9 cellular contexts compared by ENCODE assay signal in genomic region chr1:26900815-26901511, GRCh38. TPM values are rescaled to one million over a fixed set of nuclear protein-coding genes. Genes with fewer than 3 reads are reported as not detected.
DNase-seq lines count a peak whose midpoint lies in the region; ATAC-seq and TF ChIP-seq lines count a peak whose summit lies in the region.
"Had no signal": no experiment of that assay in that cellular context is flagged by ENCODE, and none has a peak within 500 bp of the region (broad histone marks: within the 10 kb centered on the region; RNA-seq: fewer than 3 reads in every experiment).

No MANE protein-coding gene starts in this region.

- TF ChIP-seq EP300 in ovary (IDR thresholded peaks at IDR 0.05): no peak

- no peaks in the 10 kb centered on the region for H3K9me3 ChIP-seq in DND-41 (ENCODE audit: insufficient read depth, low read length, severe bottlenecking)
- H3K9me3 ChIP-seq in OCI-LY1 (ENCODE audit: low read length): no peaks in the 10 kb centered on the region
- H3K9me3 ChIP-seq in ovary: no peaks in the 10 kb centered on the region

- peaks cover 5% of the 10 kb centered on the region for H3K27me3 Mint-ChIP-seq in endothelial cell (ENCODE audit: unreplicated experiment)

- H3K36me3 ChIP-seq in DND-41 (ENCODE audit: insufficient read depth, low read length) (peaks cover 25% of the 10 kb centered on the region), OCI-LY1 (ENCODE audit: insufficient read depth, low read length) (peaks cover 9% of the 10 kb centered on the region), ovary (no peaks in the 10 kb centered on the region)

- H3K27me3 ChIP-seq in DND-41 (ENCODE audit: insufficient read depth, low read length, poor library complexity) (no peaks in the 10 kb centered on the region), OCI-LY1 (ENCODE audit: insufficient read depth, low read length) (peaks cover 2% of the 10 kb centered on the region; the same call in 1 of the 2 replicates), ovary (no peaks in the 10 kb centered on the region)

- ATAC-seq in DND-41 (ENCODE audit: insufficient read depth, low read depth): no peak
- ATAC-seq in HG03196 (IDR thresholded peaks at IDR 0.05; ENCODE audit: unreplicated experiment): no peak
- no peak for ATAC-seq in activated CD4-positive, CD25-positive, alpha-beta regulatory T cell treated with anti-CD3 and anti-CD28 coated beads, Interleukin-2, amount 50 U/mL, for 24 hours

- H3K4me3 ChIP-seq in DND-41 (ENCODE audit: low read depth in 1 of 2, low read length in 2 of 2) (peak overlapping the region; percentile 96), OCI-LY1 (ENCODE audit: low read depth, low read length, poor library complexity, severe bottlenecking) (peak overlapping the region; percentile 97), ovary (peak overlapping the region; percentile 99)

- no peaks in the 10 kb centered on the region for H3K9me3 Mint-ChIP-seq in endothelial cell (ENCODE audit: unreplicated experiment)

- DNase-seq in DND-41 (no peak), endothelial cell (ENCODE audit: low spot score) (no peak), ovary (no peak), NCI-H2171 (lab: John Stamatoyannopoulos, UW) (no peak), NCI-H2081 (lab: John Stamatoyannopoulos, UW) (no peak)

- H3K4me3 Mint-ChIP-seq in endothelial cell (ENCODE audit: unreplicated experiment): peak overlapping the region; percentile 96

- H3K4me2 ChIP-seq in DND-41 (ENCODE audit: insufficient read depth, low read length) (peak overlapping the region; percentile 82), OCI-LY1 (ENCODE audit: low read length) (peak overlapping the region; percentile 87)

- intact Hi-C loops in ovary (cut with DNase I): no loop called here

- H3K4me1 ChIP-seq in DND-41 (ENCODE audit: insufficient read depth, low read length) (peaks cover 31% of the 10 kb centered on the region), OCI-LY1 (ENCODE audit: insufficient read depth, low read length, severe bottlenecking) (peaks cover 23% of the 10 kb centered on the region), ovary (ENCODE audit: insufficient read depth) (peaks cover 2% of the 10 kb centered on the region)

- TF ChIP-seq CTCF in DND-41 (IDR thresholded peaks at IDR 0.05; ENCODE audit: borderline replicate concordance, extremely low read depth, low read length, poor library complexity, severe bottlenecking) (no peak), OCI-LY1 (IDR thresholded peaks at IDR 0.05; ENCODE audit: low read length) (no peak), endothelial cell (IDR thresholded peaks at IDR 0.05; ENCODE audit: unreplicated experiment) (no peak), ovary (IDR thresholded peaks at IDR 0.05) (no peak)

- WGBS in ovary, 3 donors: 59 to 67% (median 62%) methylated on average over 18 of the region's 18 CpGs

- H2AFZ ChIP-seq in DND-41 (ENCODE audit: low read depth, low read length): peak overlapping the region; percentile 98
- peak overlapping the region; percentile 99 for H2AFZ ChIP-seq in OCI-LY1 (ENCODE audit: low read length)

- H3K79me2 ChIP-seq in DND-41 (ENCODE audit: insufficient read depth, low read length): peaks cover 40% of the 10 kb centered on the region
- H3K79me2 ChIP-seq in OCI-LY1 (ENCODE audit: insufficient read depth, low read length): peaks cover 13% of the 10 kb centered on the region

- peaks cover 20% of the 10 kb centered on the region for H3K4me1 Mint-ChIP-seq in endothelial cell (ENCODE audit: unreplicated experiment)

- H3F3A ChIP-seq in OCI-LY1 (ENCODE audit: insufficient read depth, low read length): no peaks in the 10 kb centered on the region

- H4K20me1 ChIP-seq in DND-41 (ENCODE audit: insufficient read depth, low read length) (no peaks in the 10 kb centered on the region), OCI-LY1 (ENCODE audit: insufficient read depth, low read length) (no peaks in the 10 kb centered on the region)

- H3K9ac ChIP-seq in DND-41 (ENCODE audit: low read depth, low read length) (peak overlapping the region; percentile 84), OCI-LY1 (ENCODE audit: low read length) (peak overlapping the region; percentile 82)

- H3K36me3 Mint-ChIP-seq in endothelial cell (ENCODE audit: low read depth, unreplicated experiment): peaks cover 7% of the 10 kb centered on the region

- H3K27ac ChIP-seq in DND-41 (ENCODE audit: low read length): peak overlapping the region; percentile 81
- peak overlapping the region; percentile 44 for H3K27ac ChIP-seq in OCI-LY1 (ENCODE audit: low read depth, low read length, poor library complexity, severe bottlenecking)
- H3K27ac ChIP-seq in ovary: peak overlapping the region in 1 of 2 donors; percentile 54

- H3K9me2 ChIP-seq in OCI-LY1 (ENCODE audit: low read depth, low read length): no peaks in the 10 kb centered on the region

- peak overlapping the region; percentile 99 for H3K27ac Mint-ChIP-seq in endothelial cell (ENCODE audit: unreplicated experiment)

- TF ChIP-seq POLR2A in ovary (IDR thresholded peaks at IDR 0.05): no peak

RNA-seq across cellular contexts. Expression of gene GPATCH3, which starts 0.7 kb away (rescaled TPM):
- total RNA-seq in endothelial cell (ENCODE audit: unreplicated experiment) (23.4 TPM), ovary (10 to 100 TPM in 5 of 7 donors, 1 to 10 TPM in 2; 3.1 to 16.4 (median 11.3) TPM)
- polyA plus RNA-seq in ovary: 1 to 10 TPM; 7.6 to 9.6 TPM

RNA-seq across cellular contexts. Expression of gene GPN2, which starts 10.9 kb away (rescaled TPM):
- total RNA-seq in endothelial cell (ENCODE audit: unreplicated experiment): 31.4 TPM
- 10 to 100 TPM in 5 of 7 donors, 1 to 10 TPM in 2; 6.9 to 27.8 (median 20.4) TPM for total RNA-seq in ovary
- polyA plus RNA-seq in ovary: 10 to 100 TPM; 14.6 to 20.9 TPM

RNA-seq across cellular contexts. Expression of gene NR0B2, which starts 12.8 kb away (rescaled TPM):
- total RNA-seq in endothelial cell (ENCODE audit: unreplicated experiment) (not detected), ovary (under 1 TPM in 1 of 7 donors, not detected in 6; 0.18 TPM)
- under 1 TPM in 1 of 2 donors, not detected in 1; 0.18 TPM for polyA plus RNA-seq in ovary
- total RNA-seq: subcutaneous adipose tissue had no signal

RNA-seq across cellular contexts. Expression of gene NUDC, which starts 20.6 kb away (rescaled TPM):
- total RNA-seq in endothelial cell (ENCODE audit: unreplicated experiment) (60.8 TPM), ovary (10 to 100 TPM; 32.8 to 66.9 (median 57.1) TPM)
- 10 to 100 TPM; 57.6 to 76.7 TPM for polyA plus RNA-seq in ovary

RNA-seq across cellular contexts. Expression of gene SFN, which starts 38.0 kb away (rescaled TPM):
- total RNA-seq in endothelial cell (ENCODE audit: unreplicated experiment): 0.54 TPM
- total RNA-seq in ovary: under 1 TPM in 5 of 7 donors, not detected in 2; 0.35 to 0.80 (median 0.37) TPM
- polyA plus RNA-seq in ovary: under 1 TPM in 1 of 2 donors, not detected in 1; 0.17 TPM
- total RNA-seq: subcutaneous adipose tissue had no signal
